Comparison of ENCODE assay signal across 16 cellular contexts in genomic region chr4:153706519-153706918, GRCh38.
DNase-seq lines count a peak whose midpoint lies in the region; ATAC-seq lines count a peak whose summit lies in the region.
"Had no signal": no experiment of that assay in that cellular context is flagged by ENCODE, and none has a peak within 500 bp of the region (broad histone marks: within the 10 kb centered on the region; RNA-seq: fewer than 3 reads in every experiment).

No MANE protein-coding gene starts in this region.

- no peak overlapping the region for H3K9ac ChIP-seq in BLaER1

- H3K27ac ChIP-seq in BLaER1, result peak overlapping the region; percentile 33; the same call in 1 of the 2 replicates
- H3K27ac ChIP-seq: lower lobe of right lung, uterus had no signal

- H3K27me3 ChIP-seq in BLaER1, result no peaks in the 10 kb centered on the region
- H3K27me3 ChIP-seq: spleen, uterus had no signal

- H3K36me3 ChIP-seq in BLaER1, result peaks cover 8% of the 10 kb centered on the region; the same call in 1 of the 2 replicates
- H3K36me3 ChIP-seq: uterus had no signal

- DNase-seq in MV-4-11 (lab: John Stamatoyannopoulos, UW) (peak; percentile 73), NCI-H2171 (lab: John Stamatoyannopoulos, UW) (no peak), Ammon's horn (ENCODE audit: low spot score) (no peak)
- DNase-seq: activated B cell treated with CpG ODN at 0.5 μM for 24 hours, hypothalamus, lower lobe of right lung, NCI-H1105 treated with DMSO at 0.1 percent for 48 hours, NCI-H69, spleen, uterus had no signal

- no peak overlapping the region for H3K4me3 ChIP-seq in BLaER1
- H3K4me3 ChIP-seq: lower lobe of right lung, spleen, uterus had no signal

- peak overlapping the region; percentile 65 for H3K4me2 ChIP-seq in BLaER1

- no peaks in the 10 kb centered on the region for H4K20me1 ChIP-seq in BLaER1

- peaks cover 10% of the 10 kb centered on the region for H3K9me3 ChIP-seq in BLaER1
- H3K9me3 ChIP-seq: lower lobe of right lung, spleen, uterus had no signal

- peaks cover 27% of the 10 kb centered on the region for H3K4me1 ChIP-seq in BLaER1
- H3K4me1 ChIP-seq: lower lobe of right lung, uterus had no signal

- ATAC-seq in GM18907 (IDR thresholded peaks at IDR 0.05; ENCODE audit: unreplicated experiment), result peak; percentile 55
- ATAC-seq in HG02759 (IDR thresholded peaks at IDR 0.05; ENCODE audit: unreplicated experiment), result peak; percentile 44
- ATAC-seq in GM19397 (IDR thresholded peaks at IDR 0.05; ENCODE audit: unreplicated experiment), result no peak
- ATAC-seq in GM21786 (IDR thresholded peaks at IDR 0.05; ENCODE audit: unreplicated experiment), result no peak
- ATAC-seq: esophagus mucosa, lower lobe of right lung had no signal

Comparison
In these comparisons a context has a peak if more than half of its experiments do, and no peak if none do; other contexts are left out.
1. ATAC-seq: peak in GM18907 (single experiment) and HG02759 (single experiment); none in GM19397 (single experiment) and GM21786 (single experiment).